11 cellular contexts compared by ENCODE assay signal in the genomic region with DNA sequence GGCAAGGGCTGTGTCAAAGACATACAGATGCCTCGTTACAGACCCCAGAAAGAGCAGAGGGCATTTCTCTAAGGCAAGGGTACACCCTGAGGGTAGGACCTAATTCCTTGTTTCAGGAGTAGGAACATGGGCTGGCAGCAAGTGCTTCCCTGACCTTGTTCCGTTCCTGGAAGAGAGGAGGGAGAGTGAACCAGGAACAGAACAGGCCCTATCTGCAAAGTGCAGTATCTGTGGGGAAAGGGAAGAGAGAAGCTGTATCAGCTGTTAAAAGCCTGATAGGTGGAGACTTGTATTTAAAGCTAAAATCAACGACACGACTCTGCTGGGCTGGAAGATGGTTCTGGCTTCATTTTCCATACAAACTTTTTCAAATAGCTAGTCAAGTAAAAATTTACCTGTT.
"Had no signal": no experiment of that assay in that cellular context is flagged by ENCODE, and none has a peak within 500 bp of the region (broad histone marks: within the 10 kb centered on the region; RNA-seq: fewer than 3 reads in every experiment).

No MANE protein-coding gene starts in this region.

- DNase-seq: activated B cell treated with CpG ODN at 0.5 μM for 24 hours; activated CD4-positive, alpha-beta T cell treated with anti-CD3 and anti-CD28 coated beads, Interleukin-2, amount 50 U/mL, for 1 hour; activated CD8-positive, alpha-beta memory T cell treated with anti-CD3 and anti-CD28 coated beads, Interleukin-2, amount 10 ng/mL, durations not matched to agents 7 days and 5 days; activated effector memory CD4-positive, alpha-beta T cell treated with Interleukin-2 at 50 U/mL for 16 hours; activated T-cell treated with anti-CD3 and anti-CD28 coated beads, Interleukin-2, amount 50 U/mL, for 1 hour; left colon; lower lobe of right lung; pancreas; stimulated activated CD4-positive, alpha-beta T cell treated with anti-CD3 and anti-CD28 coated beads, Interleukin-2, amount 100 ng/mL, for 48 hours had no signal

- H3K4me3 ChIP-seq: lower lobe of right lung, pancreas had no signal

- H3K4me3 Mint-ChIP-seq: activated B cell treated with CpG ODN at 0.5 μM for 24 hours; activated CD8-positive, alpha-beta memory T cell treated with anti-CD3 and anti-CD28 coated beads, Interleukin-2, amount 10 ng/mL, durations not matched to agents 7 days and 5 days; mesothelial cell of epicardium; stimulated activated memory B cell treated with anti-CD40 and anti-IgM and Interleukin-4, amounts not matched to agents 10 μg/mL and 1 μg/mL and 100 μg/mL, for 72 hours had no signal

- H3K27me3 Mint-ChIP-seq: activated B cell treated with CpG ODN at 0.5 μM for 24 hours; activated CD8-positive, alpha-beta memory T cell treated with anti-CD3 and anti-CD28 coated beads, Interleukin-2, amount 10 ng/mL, durations not matched to agents 7 days and 5 days; stimulated activated memory B cell treated with anti-CD40 and anti-IgM and Interleukin-4, amounts not matched to agents 10 μg/mL and 1 μg/mL and 100 μg/mL, for 72 hours had no signal

- H3K27me3 ChIP-seq: pancreas had no signal

- H3K27ac Mint-ChIP-seq: activated B cell treated with CpG ODN at 0.5 μM for 24 hours; activated CD8-positive, alpha-beta memory T cell treated with anti-CD3 and anti-CD28 coated beads, Interleukin-2, amount 10 ng/mL, durations not matched to agents 7 days and 5 days; mesothelial cell of epicardium; stimulated activated memory B cell treated with anti-CD40 and anti-IgM and Interleukin-4, amounts not matched to agents 10 μg/mL and 1 μg/mL and 100 μg/mL, for 72 hours had no signal

- H3K4me1 ChIP-seq: pancreas had no signal

- H3K36me3 ChIP-seq: pancreas had no signal

- H3K9me3 Mint-ChIP-seq: activated B cell treated with CpG ODN at 0.5 μM for 24 hours; mesothelial cell of epicardium; stimulated activated memory B cell treated with anti-CD40 and anti-IgM and Interleukin-4, amounts not matched to agents 10 μg/mL and 1 μg/mL and 100 μg/mL, for 72 hours had no signal

- H3K9me3 ChIP-seq: lower lobe of right lung, pancreas had no signal

- H3K4me1 Mint-ChIP-seq: activated B cell treated with CpG ODN at 0.5 μM for 24 hours; stimulated activated memory B cell treated with anti-CD40 and anti-IgM and Interleukin-4, amounts not matched to agents 10 μg/mL and 1 μg/mL and 100 μg/mL, for 72 hours had no signal

- H3K27ac ChIP-seq: lower lobe of right lung, pancreas had no signal
